Comparison of ENCODE assay signal across 18 cellular contexts in genomic region chr14:90599339-90599738, GRCh38.
DNase-seq lines count a peak whose midpoint lies in the region; ATAC-seq and TF ChIP-seq lines count a peak whose summit lies in the region.
"Had no signal": no experiment of that assay in that cellular context is flagged by ENCODE, and none has a peak within 500 bp of the region (broad histone marks: within the 10 kb centered on the region; RNA-seq: fewer than 3 reads in every experiment).

No MANE protein-coding gene starts in this region.

- no peak overlapping the region for H4K91ac ChIP-seq in IMR-90 (ENCODE audit: insufficient read depth, low read depth, low read length)

- H2BK15ac ChIP-seq in IMR-90 (ENCODE audit: low read depth, low read length), result no peak overlapping the region

- H3K9ac ChIP-seq in IMR-90 (ENCODE audit: low read depth, low read length), result no peak overlapping the region

- no peaks in the 10 kb centered on the region for H4K20me1 ChIP-seq in IMR-90 (ENCODE audit: insufficient read depth, low read length)

- no peak overlapping the region for H3K4me3 ChIP-seq in IMR-90 (ENCODE audit: insufficient read depth, low read depth, low read length)
- H3K4me3 ChIP-seq: colonic mucosa, tibial artery had no signal

- H2BK20ac ChIP-seq in IMR-90 (ENCODE audit: low read depth, low read length), result no peak overlapping the region

- TF ChIP-seq CTCF in IMR-90 (conservative IDR thresholded peaks at IDR 0.05; ENCODE audit: low read depth, low read length) (no peak), mesothelial cell of epicardium (IDR thresholded peaks at IDR 0.05; ENCODE audit: unreplicated experiment) (no peak)

- H2AFZ ChIP-seq in IMR-90 (replicated peaks; ENCODE audit: low read length, poor library complexity), result no peak overlapping the region

- no peak overlapping the region for H3K56ac ChIP-seq in IMR-90 (ENCODE audit: extremely low read depth, insufficient read depth, low read length)

- BruUV-seq in IMR-90 (replicated peaks; lab: Mats Ljungman, UMichigan), result no TSS peak

- TF ChIP-seq POLR2A in IMR-90 (IDR thresholded peaks at IDR 0.05; ENCODE audit: low read depth, low read length), result no peak

- dilution Hi-C loops in IMR-90 (cut with HindIII; ENCODE audit: low sequenced_read_pairs, unreplicated experiment), result no loop called here

- H3K4me3 Mint-ChIP-seq in mesothelial cell of epicardium, result no peak overlapping the region
- H3K4me3 Mint-ChIP-seq in effector memory CD8-positive, alpha-beta T cell, result no peak overlapping the region
- H3K4me3 Mint-ChIP-seq: activated CD8-positive, alpha-beta T cell treated with anti-CD3 and anti-CD28 coated beads for 36 hours; activated naive CD4-positive, alpha-beta T cell treated with anti-CD3 and anti-CD28 coated beads, Interleukin-2, amount 50 U/mL, for 24 hours; activated T-cell treated with anti-CD3 and anti-CD28 coated beads, Interleukin-2, amount 50 U/mL, for 4 hours; nephron progenitor cell; stimulated activated memory B cell treated with anti-CD40 and anti-IgM and Interleukin-4, amounts not matched to agents 10 μg/mL and 1 μg/mL and 100 μg/mL, for 72 hours had no signal

- H3K4me1 Mint-ChIP-seq in mesothelial cell of epicardium, result peaks cover 16% of the 10 kb centered on the region
- H3K4me1 Mint-ChIP-seq in effector memory CD8-positive, alpha-beta T cell (ENCODE audit: low read depth in 2 of 2), result no peaks in the 10 kb centered on the region
- H3K4me1 Mint-ChIP-seq: activated naive CD4-positive, alpha-beta T cell treated with anti-CD3 and anti-CD28 coated beads, Interleukin-2, amount 50 U/mL, for 24 hours; nephron progenitor cell; stimulated activated memory B cell treated with anti-CD40 and anti-IgM and Interleukin-4, amounts not matched to agents 10 μg/mL and 1 μg/mL and 100 μg/mL, for 72 hours had no signal

- H3K36me3 ChIP-seq in IMR-90 (ENCODE audit: control insufficient read depth, insufficient read depth, low read length), result no peaks in the 10 kb centered on the region
- H3K36me3 ChIP-seq: colonic mucosa, tibial artery had no signal

- POLR2A ChIA-PET in IMR-90 (lab: Charles Lee; ENCODE audit: unreplicated experiment), result interaction anchor here (0.6 kb wide), 1 partner anchor 218 kb away, joined by 3 read pairs; no protein-coding TSS in a partner anchor

- no peak overlapping the region for H4K8ac ChIP-seq in IMR-90 (ENCODE audit: low read depth in 2 of 2, low read length in 2 of 2)

- H3K79me1 ChIP-seq in IMR-90 (ENCODE audit: low read depth in 1 of 2, low read length in 2 of 2), result no peaks in the 10 kb centered on the region

- peak overlapping the region; percentile 73 for H3K27ac Mint-ChIP-seq in mesothelial cell of epicardium
- no peak overlapping the region for H3K27ac Mint-ChIP-seq in effector memory CD8-positive, alpha-beta T cell
- H3K27ac Mint-ChIP-seq: activated CD8-positive, alpha-beta T cell treated with anti-CD3 and anti-CD28 coated beads for 36 hours; activated naive CD4-positive, alpha-beta T cell treated with anti-CD3 and anti-CD28 coated beads, Interleukin-2, amount 50 U/mL, for 24 hours; nephron progenitor cell; stimulated activated memory B cell treated with anti-CD40 and anti-IgM and Interleukin-4, amounts not matched to agents 10 μg/mL and 1 μg/mL and 100 μg/mL, for 72 hours had no signal

- no peak for DNase-seq in IMR-90
- peak in 26 of 61 donors; percentile 27 to 76 (median 42) for DNase-seq in caudate nucleus (lab: John Stamatoyannopoulos, UW)
- no peak for DNase-seq in mesothelial cell of epicardium (ENCODE audit: low spot score in 2 of 2, unreplicated experiment in 2 of 2)
- DNase-seq in substantia nigra (lab: John Stamatoyannopoulos, UW), result peak in 5 of 49 donors; percentile 18 to 96 (median 32)
- no peak for DNase-seq in NCI-H187 (lab: John Stamatoyannopoulos, UW)
- no peak for DNase-seq in effector memory CD8-positive, alpha-beta T cell
- DNase-seq: activated T-cell treated with anti-CD3 and anti-CD28 coated beads, Interleukin-2, amount 50 U/mL, for 4 hours; colonic mucosa; foreskin fibroblast; nephron progenitor cell; stimulated activated CD4-positive, alpha-beta T cell treated with anti-CD3 and anti-CD28 coated beads, Interleukin-15, amount 100 ng/mL, for 24 hours; T-helper 9 cell; tibial artery had no signal

- peaks cover 9% of the 10 kb centered on the region; the same call in 1 of the 2 replicates for H3K4me1 ChIP-seq in IMR-90 (ENCODE audit: control insufficient read depth, insufficient read depth, low read length)
- H3K4me1 ChIP-seq: colonic mucosa had no signal

- H3K23ac ChIP-seq in IMR-90 (ENCODE audit: low read depth, low read length), result no peak overlapping the region

- H4K5ac ChIP-seq in IMR-90 (ENCODE audit: low read depth, low read length), result no peak overlapping the region

- no peak overlapping the region for H3K14ac ChIP-seq in IMR-90 (replicated peaks; ENCODE audit: low read depth, low read length)

- no peak overlapping the region for H3K4me2 ChIP-seq in IMR-90 (ENCODE audit: low read depth, low read length)

- no peak for TF ChIP-seq RAD21 in IMR-90 (IDR thresholded peaks at IDR 0.05; ENCODE audit: low read length)

- H2BK5ac ChIP-seq in IMR-90 (ENCODE audit: low read depth, low read length, poor library complexity, severe bottlenecking), result no peak overlapping the region

- no peaks in the 10 kb centered on the region for H3K27me3 ChIP-seq in IMR-90 (ENCODE audit: control insufficient read depth, insufficient read depth, low read length)
- H3K27me3 ChIP-seq: colonic mucosa, tibial artery had no signal

- H3K9me1 ChIP-seq in IMR-90 (ENCODE audit: insufficient read depth, low read length), result peaks cover 12% of the 10 kb centered on the region; the same call in 1 of the 2 replicates

- no peaks in the 10 kb centered on the region for H3K9me3 Mint-ChIP-seq in mesothelial cell of epicardium
- H3K9me3 Mint-ChIP-seq in effector memory CD8-positive, alpha-beta T cell, result no peaks in the 10 kb centered on the region
- H3K9me3 Mint-ChIP-seq: activated CD8-positive, alpha-beta T cell treated with anti-CD3 and anti-CD28 coated beads for 36 hours; activated naive CD4-positive, alpha-beta T cell treated with anti-CD3 and anti-CD28 coated beads, Interleukin-2, amount 50 U/mL, for 24 hours; activated T-cell treated with anti-CD3 and anti-CD28 coated beads, Interleukin-2, amount 50 U/mL, for 4 hours; nephron progenitor cell; stimulated activated memory B cell treated with anti-CD40 and anti-IgM and Interleukin-4, amounts not matched to agents 10 μg/mL and 1 μg/mL and 100 μg/mL, for 72 hours had no signal

- H2BK120ac ChIP-seq in IMR-90 (ENCODE audit: low read depth, low read length), result no peak overlapping the region

- H3K18ac ChIP-seq in IMR-90 (ENCODE audit: low read depth, low read length), result no peak overlapping the region; the same call in 1 of the 2 replicates

- no peaks in the 10 kb centered on the region for H3K27me3 Mint-ChIP-seq in mesothelial cell of epicardium (ENCODE audit: low read depth)
- peaks cover 7 to 44% of the 10 kb centered on the region in 2 donors for H3K27me3 Mint-ChIP-seq in effector memory CD8-positive, alpha-beta T cell
- H3K27me3 Mint-ChIP-seq: activated naive CD4-positive, alpha-beta T cell treated with anti-CD3 and anti-CD28 coated beads, Interleukin-2, amount 50 U/mL, for 24 hours had no signal

- CTCF ChIA-PET in IMR-90 (lab: Yijun Ruan, JAX), result interaction anchor here (1.3 to 1.4 kb wide), 2 partner anchors 42 to 200 kb away, joined by 4 to 5 read pairs; no protein-coding TSS in a partner anchor

- intact Hi-C loops in IMR-90 (cut with micrococcal nuclease), result no loop called here

- H3K9me3 ChIP-seq in IMR-90 (ENCODE audit: control insufficient read depth, insufficient read depth, low read length), result no peaks in the 10 kb centered on the region
- H3K9me3 ChIP-seq: colonic mucosa, tibial artery had no signal

- H3K27ac ChIP-seq in IMR-90 (ENCODE audit: insufficient read depth, low read length) (no peak overlapping the region), caudate nucleus (ENCODE audit: low read depth, low read length) (peak overlapping the region; percentile 88), substantia nigra (ENCODE audit: low read depth, low read length, poor library complexity, severe bottlenecking) (peak overlapping the region; percentile 56)
- H3K27ac ChIP-seq: colonic mucosa had no signal

- no peak overlapping the region for H3K4ac ChIP-seq in IMR-90 (ENCODE audit: low read depth, low read length)

- in situ Hi-C loops in IMR-90 (cut with MboI; ENCODE audit: low sequenced_read_pairs), result no loop called here

- H2AK5ac ChIP-seq in IMR-90 (ENCODE audit: low read depth, low read length), result peak overlapping the region; percentile 23; the same call in 1 of the 2 replicates

- no peaks in the 10 kb centered on the region for H3K36me3 Mint-ChIP-seq in mesothelial cell of epicardium
- no peaks in the 10 kb centered on the region for H3K36me3 Mint-ChIP-seq in effector memory CD8-positive, alpha-beta T cell (ENCODE audit: insufficient read depth)
- H3K36me3 Mint-ChIP-seq: activated naive CD4-positive, alpha-beta T cell treated with anti-CD3 and anti-CD28 coated beads, Interleukin-2, amount 50 U/mL, for 24 hours; stimulated activated memory B cell treated with anti-CD40 and anti-IgM and Interleukin-4, amounts not matched to agents 10 μg/mL and 1 μg/mL and 100 μg/mL, for 72 hours had no signal

- ATAC-seq in IMR-90 (ENCODE audit: low read depth) (no peak; the same call in 1 of the 2 replicates), GM19397 (IDR thresholded peaks at IDR 0.05; ENCODE audit: unreplicated experiment) (no peak)
- no peak for ATAC-seq in effector memory CD8-positive, alpha-beta T cell (replicated peaks)
- ATAC-seq: activated CD8-positive, alpha-beta T cell treated with anti-CD3 and anti-CD28 coated beads for 36 hours; activated T-cell treated with anti-CD3 and anti-CD28 coated beads, Interleukin-2, amount 50 U/mL, for 4 hours; Panc1; stimulated activated memory B cell treated with anti-CD40 and anti-IgM and Interleukin-4, amounts not matched to agents 10 μg/mL and 1 μg/mL and 100 μg/mL, for 72 hours had no signal

- WGBS in IMR-90 (ENCODE audit: extremely low coverage in 2 of 2, insufficient read length in 1 of 2), 2 experiments, result 53% methylated on average over 3 of the region's 11 CpGs; no CpG with 5 or more reads in 1 of the 2 experiments

- no peak overlapping the region for H2AK9ac ChIP-seq in IMR-90 (replicated peaks; ENCODE audit: low read depth, low read length, poor library complexity)

TF ChIP-seq in IMR-90, 13 proteins besides CTCF, POLR2A, EP300 and RAD21 (continues in another document):
- TF ChIP-seq SMC3 (IDR thresholded peaks at IDR 0.05; ENCODE audit: low read depth, low read length) (no peak), MAFK (IDR thresholded peaks at IDR 0.05; ENCODE audit: low read depth, low read length) (no peak), FOS (IDR thresholded peaks at IDR 0.05; ENCODE audit: low read depth, low read length) (no peak), BHLHE40 (IDR thresholded peaks at IDR 0.05; ENCODE audit: low read depth, low read length) (no peak), MAZ (IDR thresholded peaks at IDR 0.05; ENCODE audit: borderline replicate concordance, low read depth, low read length) (no peak), RFX5 (IDR thresholded peaks at IDR 0.05; ENCODE audit: low read depth, low read length) (no peak)
